In genomic region chr10:123361832-123362231, GRCh38 we compare ENCODE assay signal across 21 cellular contexts.
DNase-seq lines count a peak whose midpoint lies in the region; ATAC-seq, FAIRE-seq and TF ChIP-seq lines count a peak whose summit lies in the region.
"Had no signal": no experiment of that assay in that cellular context is flagged by ENCODE, and none has a peak within 500 bp of the region (broad histone marks: within the 10 kb centered on the region; RNA-seq: fewer than 3 reads in every experiment).

No MANE protein-coding gene starts in this region.

- H3K9me3 Mint-ChIP-seq in GM23338 (no peaks in the 10 kb centered on the region; the same call in 2 of the 3 replicates), endothelial cell (ENCODE audit: unreplicated experiment) (no peaks in the 10 kb centered on the region)
- H3K9me3 Mint-ChIP-seq in activated naive CD8-positive, alpha-beta T cell treated with anti-CD3 and anti-CD28 coated beads for 36 hours = no peaks in the 10 kb centered on the region
- H3K9me3 Mint-ChIP-seq: CD4-positive, alpha-beta T cell; CD8-positive, alpha-beta T cell had no signal

- no peak overlapping the region for H2BK20ac ChIP-seq in H1 (ENCODE audit: low read length)

- POLR2A ChIA-PET in H1 (lab: Charles Lee; ENCODE audit: partially characterized antibody) = no interaction called here

- no peak overlapping the region for H3K18ac ChIP-seq in H1 (ENCODE audit: extremely low read depth, low read length)

- H4K20me1 ChIP-seq in GM23338 (replicated peaks; ENCODE audit: insufficient read depth) = no peaks in the 10 kb centered on the region
- no peaks in the 10 kb centered on the region for H4K20me1 ChIP-seq in H1 (replicated peaks in 1 of 2; ENCODE audit: control insufficient read depth in 1 of 2, insufficient read depth in 2 of 2, low read length in 2 of 2)
- H4K20me1 ChIP-seq: BLaER1 treated with 17β-estradiol and CSF1 and Interleukin-3, amounts not matched to agents 10 nM and 100 nM had no signal

- no peak overlapping the region for H4K5ac ChIP-seq in H1 (ENCODE audit: insufficient read length, low read depth, low read length)

- H3K4me3 ChIP-seq in GM23338 (no peak overlapping the region), WERI-Rb-1 (ENCODE audit: low read depth, low read length) (no peak overlapping the region), H1 (ENCODE audit: extremely low read depth in 1 of 4, insufficient read depth in 2 of 4, low read depth in 3 of 4, low read length in 4 of 4) (no peak overlapping the region)
- H3K4me3 ChIP-seq: A549; BLaER1 treated with 17β-estradiol and CSF1 and Interleukin-3, amounts not matched to agents 10 nM and 100 nM had no signal

- H3K4me1 ChIP-seq in GM23338 (ENCODE audit: insufficient read depth) = peaks cover 13% of the 10 kb centered on the region
- H3K4me1 ChIP-seq in H1 (replicated peaks in 1 of 4; ENCODE audit: control insufficient read depth in 3 of 4, insufficient read depth in 4 of 4, low read length in 3 of 4) = peaks cover 0 to 5% (median 0%) of the 10 kb centered on the region in 4 experiments; a peak in 4 of 7 replicates
- H3K4me1 ChIP-seq: A549, Caco-2 had no signal

- H3K79me2 ChIP-seq in GM23338 (replicated peaks; ENCODE audit: insufficient read depth) (no peaks in the 10 kb centered on the region), H1 (ENCODE audit: control insufficient read depth in 1 of 2, insufficient read depth in 2 of 2, low read length in 2 of 2) (no peaks in the 10 kb centered on the region)

- H3K23me2 ChIP-seq in H1 (ENCODE audit: low read depth, low read length) = no peaks in the 10 kb centered on the region

- no peak overlapping the region for H2BK120ac ChIP-seq in H1 (replicated peaks; ENCODE audit: low read depth, low read length)

- no peak overlapping the region for H3K4ac ChIP-seq in H1 (replicated peaks; ENCODE audit: insufficient read length, low read depth, low read length)

- WGBS in H1 (ENCODE audit: extremely low coverage in 1 of 2, insufficient coverage in 1 of 2, insufficient read length in 1 of 2, insufficient replicate concordance in 2 of 2, low coverage in 1 of 2, low lambda C conversion rate in 2 of 2, missing lambda C conversion rate in 1 of 2), 2 experiments = 96% methylated on average over 5 of the region's 5 CpGs; no CpG with 5 or more reads in 1 of the 2 experiments

- H3K27ac Mint-ChIP-seq in GM23338 (no peak overlapping the region), endothelial cell (ENCODE audit: unreplicated experiment) (no peak overlapping the region)
- H3K27ac Mint-ChIP-seq in activated naive CD8-positive, alpha-beta T cell treated with anti-CD3 and anti-CD28 coated beads for 36 hours = no peak overlapping the region
- H3K27ac Mint-ChIP-seq: B cell; CD4-positive, alpha-beta T cell; CD8-positive, alpha-beta T cell had no signal

- TF ChIP-seq EP300 in H1 (IDR thresholded peaks at IDR 0.05; ENCODE audit: borderline replicate concordance in 1 of 2, low read depth in 2 of 2, low read length in 2 of 2) = no peak

- H3K36me3 Mint-ChIP-seq in GM23338 (ENCODE audit: low read depth) (no peaks in the 10 kb centered on the region; the same call in 2 of the 3 replicates), endothelial cell (ENCODE audit: low read depth, unreplicated experiment) (peaks cover 10% of the 10 kb centered on the region)
- H3K36me3 Mint-ChIP-seq in activated naive CD8-positive, alpha-beta T cell treated with anti-CD3 and anti-CD28 coated beads for 36 hours = no peaks in the 10 kb centered on the region
- H3K36me3 Mint-ChIP-seq: CD8-positive, alpha-beta T cell had no signal

- FAIRE-seq in H1 (lab: Jason Lieb, UNC) = no peak
- FAIRE-seq: A549, D721Med, G401.6, GM12891 had no signal

- H3K4me1 Mint-ChIP-seq in GM23338 = peaks cover 12% of the 10 kb centered on the region
- no peaks in the 10 kb centered on the region for H3K4me1 Mint-ChIP-seq in endothelial cell (ENCODE audit: unreplicated experiment)
- no peaks in the 10 kb centered on the region for H3K4me1 Mint-ChIP-seq in activated naive CD8-positive, alpha-beta T cell treated with anti-CD3 and anti-CD28 coated beads for 36 hours

- DNase-seq in GM23338 (ENCODE audit: low spot score) (peak; percentile 10), WERI-Rb-1 (no peak), H1 (ENCODE audit: low read depth in 1 of 2, low spot score in 2 of 2) (no peak), endothelial cell (ENCODE audit: low spot score) (no peak)
- DNase-seq in activated naive CD8-positive, alpha-beta T cell treated with anti-CD3 and anti-CD28 coated beads for 36 hours = no peak
- DNase-seq: AML-193; Caco-2; Calu3; CD4-positive, alpha-beta T cell; CD8-positive, alpha-beta T cell; DMS79 treated with DMSO at 0.1 percent for 48 hours; GF-D8 had no signal

- TF ChIP-seq CTCF in GM23338 (conservative IDR thresholded peaks at IDR 0.05; ENCODE audit: low read depth in 2 of 2) (peak in 1 of 2 experiments; percentile 52; a peak in 2 of 4 replicates), WERI-Rb-1 (IDR thresholded peaks at IDR 0.05; ENCODE audit: low read depth, low read length) (0 out of 2 replicates have a peak, but pooled peaks have one; percentile 19), H1 (IDR thresholded peaks at IDR 0.05; ENCODE audit: control extremely low read depth in 1 of 3, insufficient read depth in 1 of 3, low read depth in 1 of 3, low read length in 3 of 3) (peak in 2 of 3 experiments; percentile 28 to 35; a peak in 3 of 4 replicates), endothelial cell (IDR thresholded peaks at IDR 0.05; ENCODE audit: unreplicated experiment) (no peak)

- no peaks in the 10 kb centered on the region for H3F3A ChIP-seq in GM23338 (replicated peaks; ENCODE audit: low read depth)

- no peak overlapping the region for H2AK5ac ChIP-seq in H1 (ENCODE audit: low read depth, low read length)

- H2BK5ac ChIP-seq in H1 (ENCODE audit: low read depth, low read length) = no peak overlapping the region

- H3K36me3 ChIP-seq in GM23338 (ENCODE audit: insufficient read depth) (no peaks in the 10 kb centered on the region), WERI-Rb-1 (no peaks in the 10 kb centered on the region), H1 (ENCODE audit: control insufficient read depth in 2 of 4, insufficient read depth in 4 of 4, low read length in 3 of 4) (no peaks in the 10 kb centered on the region)

- H2BK15ac ChIP-seq in H1 (ENCODE audit: low read length) = no peak overlapping the region

- H4K8ac ChIP-seq in H1 (ENCODE audit: extremely low read depth, insufficient read depth, low read length) = no peak overlapping the region

- H2BK12ac ChIP-seq in H1 (ENCODE audit: low read depth, low read length) = no peak overlapping the region

- no peak overlapping the region for H3K56ac ChIP-seq in H1 (replicated peaks; ENCODE audit: insufficient read length, low read depth, low read length)

- no peaks in the 10 kb centered on the region for H3K9me3 ChIP-seq in WERI-Rb-1 (ENCODE audit: severe bottlenecking)
- H3K9me3 ChIP-seq in H1 (ENCODE audit: insufficient read depth in 2 of 2, low read depth in 1 of 2, low read length in 1 of 2) = no peaks in the 10 kb centered on the region
- H3K9me3 ChIP-seq: A549, Caco-2 had no signal

- H3K9me2 ChIP-seq in GM23338 (ENCODE audit: insufficient read depth) = 0 out of 2 replicates have a peak, but pooled peaks cover 4% of the 10 kb centered on the region

- H2AFZ ChIP-seq in GM23338 (no peak overlapping the region), H1 (ENCODE audit: low read length) (no peak overlapping the region)

- H3K4me3 Mint-ChIP-seq in GM23338 (no peak overlapping the region), endothelial cell (ENCODE audit: unreplicated experiment) (no peak overlapping the region)
- no peak overlapping the region for H3K4me3 Mint-ChIP-seq in activated naive CD8-positive, alpha-beta T cell treated with anti-CD3 and anti-CD28 coated beads for 36 hours
- H3K4me3 Mint-ChIP-seq: B cell; CD4-positive, alpha-beta T cell; CD8-positive, alpha-beta T cell had no signal

- no peak overlapping the region for H3K27ac ChIP-seq in GM23338 (ENCODE audit: low read depth)
- no peak overlapping the region for H3K27ac ChIP-seq in WERI-Rb-1
- H3K27ac ChIP-seq in H1 (ENCODE audit: low read depth, low read length) = no peak overlapping the region
- H3K27ac ChIP-seq: 22Rv1; A549; BLaER1 treated with 17β-estradiol and CSF1 and Interleukin-3, amounts not matched to agents 10 nM and 100 nM; C4-2B had no signal

- H3K27me3 Mint-ChIP-seq in GM23338 (ENCODE audit: insufficient read depth, low read depth, poor library complexity) = peaks cover 11% of the 10 kb centered on the region
- peaks cover 3% of the 10 kb centered on the region for H3K27me3 Mint-ChIP-seq in endothelial cell (ENCODE audit: unreplicated experiment)
- H3K27me3 Mint-ChIP-seq in activated naive CD8-positive, alpha-beta T cell treated with anti-CD3 and anti-CD28 coated beads for 36 hours = no peaks in the 10 kb centered on the region

- ATAC-seq in GM23338 (peak; percentile 29; the same call in 2 of the 3 replicates), GM21529 (IDR thresholded peaks at IDR 0.05; ENCODE audit: unreplicated experiment) (no peak)
- ATAC-seq: A549; CD8-positive, alpha-beta T cell had no signal

- no peak overlapping the region for H3K23ac ChIP-seq in H1 (ENCODE audit: insufficient read length)

- no peak overlapping the region for H4K91ac ChIP-seq in H1 (replicated peaks; ENCODE audit: insufficient read length, low read length)

- no peak overlapping the region for H3K9ac ChIP-seq in H1 (replicated peaks in 1 of 4; ENCODE audit: extremely low read depth in 1 of 4, low read depth in 3 of 4, low read length in 3 of 4)
- H3K9ac ChIP-seq: BLaER1 treated with 17β-estradiol and CSF1 and Interleukin-3, amounts not matched to agents 10 nM and 100 nM had no signal

- H3K27me3 ChIP-seq in GM23338 (ENCODE audit: insufficient read depth) (no peaks in the 10 kb centered on the region), WERI-Rb-1 (ENCODE audit: insufficient read depth, low read depth, severe bottlenecking) (no peaks in the 10 kb centered on the region), H1 (replicated peaks in 1 of 4; ENCODE audit: control insufficient read depth in 3 of 4, extremely low read depth in 1 of 4, insufficient read depth in 3 of 4, low read length in 3 of 4) (no peaks in the 10 kb centered on the region; a peak in 2 of 7 replicates)
- H3K27me3 ChIP-seq: BLaER1 treated with 17β-estradiol and CSF1 and Interleukin-3, amounts not matched to agents 10 nM and 100 nM had no signal

- peak; percentile 12 to 45; a peak in 3 of 4 replicates for TF ChIP-seq RAD21 in H1 (IDR thresholded peaks at IDR 0.05 in 1 of 2, conservative IDR thresholded peaks at IDR 0.05 in 1 of 2; ENCODE audit: low read depth in 2 of 2, low read length in 2 of 2)

- no peak overlapping the region for H3K14ac ChIP-seq in H1 (ENCODE audit: insufficient read length)

- no peak overlapping the region for H3K4me2 ChIP-seq in GM23338
- no peak overlapping the region for H3K4me2 ChIP-seq in H1 (ENCODE audit: insufficient read depth in 1 of 2, low read depth in 2 of 2, low read length in 2 of 2)
- H3K4me2 ChIP-seq: A549; BLaER1 treated with 17β-estradiol and CSF1 and Interleukin-3, amounts not matched to agents 10 nM and 100 nM had no signal

- no peak for TF ChIP-seq POLR2A in H1 (IDR thresholded peaks at IDR 0.05; ENCODE audit: control extremely low read depth in 1 of 2, low read depth in 2 of 2, low read length in 2 of 2)

- H3K79me1 ChIP-seq in H1 (ENCODE audit: low read depth, low read length) = no peaks in the 10 kb centered on the region

- CTCF ChIA-PET in H1 (lab: Charles Lee; ENCODE audit: partially characterized antibody) = interaction anchor here (1.7 to 2.5 kb wide), 4 partner anchors 11 to 197 kb away, joined by 4 to 9 read pairs (median 4); no protein-coding TSS in a partner anchor
